ENCODE assay signal across 8 cellular contexts in the genomic region with DNA sequence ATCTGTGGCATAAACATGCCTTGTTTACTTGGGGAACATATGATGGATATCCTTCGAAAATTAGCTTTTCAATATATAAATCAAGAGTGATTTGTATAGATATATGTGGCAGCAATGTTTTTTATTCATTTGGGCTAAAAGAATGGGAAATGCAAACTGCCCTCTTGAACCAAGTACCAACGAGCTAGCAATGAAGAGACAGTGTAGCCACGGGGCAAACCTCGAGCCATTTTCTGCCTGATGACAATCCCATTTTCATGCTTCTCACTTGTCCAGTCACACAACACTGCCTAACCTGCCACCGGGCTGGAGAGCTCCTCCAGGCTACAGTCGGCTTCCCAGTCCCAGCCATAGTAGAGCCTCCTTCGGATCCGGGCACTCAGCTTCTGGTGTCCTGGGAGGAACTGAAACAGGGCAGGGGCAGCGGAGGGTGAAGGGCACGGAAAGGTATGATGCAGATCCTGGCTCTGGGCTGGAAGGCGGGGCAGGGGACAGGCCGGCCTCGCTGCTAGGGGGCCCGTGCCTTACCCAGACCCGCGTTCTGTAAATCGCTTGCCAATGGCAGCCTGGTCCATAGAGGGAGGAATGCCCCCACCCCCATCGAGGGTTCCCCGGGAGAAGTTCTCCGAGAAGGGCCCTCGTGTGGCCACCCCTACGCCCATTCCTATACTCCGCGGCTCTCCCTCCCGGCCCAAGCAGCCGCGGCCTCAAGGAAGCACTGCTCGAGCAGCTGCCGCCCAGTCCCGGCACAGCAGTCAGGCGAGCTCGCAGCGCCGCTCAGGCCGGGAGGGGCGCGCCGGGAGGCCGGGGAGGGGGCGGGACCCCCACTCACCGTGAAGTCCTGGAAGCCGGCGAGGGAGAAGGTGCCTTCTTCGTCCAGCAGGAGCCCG.
DNase-seq lines count a peak whose midpoint lies in the region; ATAC-seq lines count a peak whose summit lies in the region.

No MANE protein-coding gene starts in this region.

- peaks cover 20% of the 10 kb centered on the region for H3K36me3 ChIP-seq in SK-N-MC (ENCODE audit: insufficient read depth, low read length)

- H3K4me3 ChIP-seq in SK-N-MC, result peak overlapping the region; percentile 90

- DNase-seq in CD1c-positive myeloid dendritic cell (ENCODE audit: extremely low spot score) (peak; percentile 69), SK-N-MC (ENCODE audit: low read depth, low spot score) (no peak), kidney tubule cell (ENCODE audit: low spot score) (peak; percentile 72), T-helper 9 cell (no peak)
- DNase-seq in central memory CD4-positive, alpha-beta T cell, result peak; percentile 8
- peak; percentile 22 for DNase-seq in stimulated activated CD4-positive, alpha-beta T cell treated with anti-CD3 and anti-CD28 coated beads, Interleukin-1b, Interleukin-23, amount 100 ng/mL, for 48 hours

- no peak overlapping the region for H3K27ac ChIP-seq in SK-N-MC

- H3K9ac ChIP-seq in SK-N-MC (ENCODE audit: insufficient read length), result peak overlapping the region; percentile 84

- no peaks in the 10 kb centered on the region for H3K9me3 ChIP-seq in SK-N-MC (ENCODE audit: low read depth, low read length)

- ATAC-seq in GM19328 (IDR thresholded peaks at IDR 0.05; ENCODE audit: unreplicated experiment), result peak; percentile 14
- ATAC-seq in HG03432 (IDR thresholded peaks at IDR 0.05; ENCODE audit: unreplicated experiment), result peak; percentile 35

Comparison
In these comparisons a context has a peak if more than half of its experiments do, and no peak if none do; other contexts are left out.
1. DNase-seq: peak in CD1c-positive myeloid dendritic cell (single experiment), central memory CD4-positive, alpha-beta T cell (single experiment), kidney tubule cell (single experiment) and stimulated activated CD4-positive, alpha-beta T cell treated with anti-CD3 and anti-CD28 coated beads, Interleukin-1b, Interleukin-23, amount 100 ng/mL, for 48 hours (single experiment); none in SK-N-MC (single experiment) and T-helper 9 cell (single experiment).